ENCODE assay signal across 8 cellular contexts in genomic region chr1:113930499-113931161, GRCh38. TPM values are rescaled to one million over a fixed set of nuclear protein-coding genes. Genes with fewer than 3 reads are reported as not detected.
A peak's percentile ranks its signal among the peaks of the same experiment; 100 is the strongest.
DNase-seq lines count a peak whose midpoint lies in the region; ATAC-seq lines count a peak whose summit lies in the region.

No MANE protein-coding gene starts in this region.

- H3K4me3 Mint-ChIP-seq in activated CD4-positive, alpha-beta T cell treated with anti-CD3 and anti-CD28 coated beads for 36 hours = peak overlapping the region; percentile 84
- peak overlapping the region; percentile 97 for H3K4me3 Mint-ChIP-seq in dendritic cell treated with granulocyte-macrophage colony-stimulating factor and Interleukin-4, amounts not matched to agents 40 ng/mL and 50 ng/mL, for 4 days
- H3K4me3 Mint-ChIP-seq in stimulated activated naive B cell treated with anti-CD40 and anti-IgM and Interleukin-4, amounts not matched to agents 10 μg/mL and 1 μg/mL and 100 μg/mL, for 72 hours = peak overlapping the region; percentile 98 to 99

- intact Hi-C loops in activated CD4-positive, alpha-beta T cell treated with anti-CD3 and anti-CD28 coated beads for 36 hours (cut with DNase I, micrococcal nuclease) = loop anchor here (1.0 to 5.0 kb wide), 7 partner anchors 10 to 1312 kb away; partner anchors contain the start of genes CAPZA1 (in 1 of the 2), MAGI3 (in 1 of the 2), OLFML3 (in 1 of the 2) and PTPN22 (in 1 of the 2)
- intact Hi-C loops in dendritic cell treated with granulocyte-macrophage colony-stimulating factor and Interleukin-4, amounts not matched to agents 40 ng/mL and 50 ng/mL, for 4 days (cut with micrococcal nuclease) = no loop called here

- peak; percentile 30 for ATAC-seq in GM21723 (IDR thresholded peaks at IDR 0.05; ENCODE audit: unreplicated experiment)
- ATAC-seq in activated CD4-positive, alpha-beta T cell treated with anti-CD3 and anti-CD28 coated beads for 36 hours = peak; percentile 63
- peak; percentile 35 to 44 for ATAC-seq in stimulated activated naive B cell treated with anti-CD40 and anti-IgM and Interleukin-4, amounts not matched to agents 10 μg/mL and 1 μg/mL and 100 μg/mL, for 72 hours (replicated peaks)
- no peak for ATAC-seq in HG03457 (IDR thresholded peaks at IDR 0.05; ENCODE audit: unreplicated experiment)

- CTCF ChIA-PET in activated CD4-positive, alpha-beta T cell treated with anti-CD3 and anti-CD28 coated beads for 36 hours (lab: Charles Lee) = interaction anchor here (0.7 to 13.6 kb wide), 12 partner anchors 9 to 118 kb away, joined by 3 to 155 read pairs (median 4); partner anchors contain the start of genes AP4B1, DCLRE1B and RSBN1

- H3K9ac ChIP-seq in mucosa of rectum (ENCODE audit: low read depth in 1 of 2, low read length in 2 of 2) = peak overlapping the region; percentile 97

- H3K36me3 Mint-ChIP-seq in activated CD4-positive, alpha-beta T cell treated with anti-CD3 and anti-CD28 coated beads for 36 hours (ENCODE audit: low read depth) = peaks cover 17% of the 10 kb centered on the region
- H3K36me3 Mint-ChIP-seq in dendritic cell treated with granulocyte-macrophage colony-stimulating factor and Interleukin-4, amounts not matched to agents 40 ng/mL and 50 ng/mL, for 4 days (ENCODE audit: low read depth) = peaks cover 34% of the 10 kb centered on the region
- H3K36me3 Mint-ChIP-seq in stimulated activated naive B cell treated with anti-CD40 and anti-IgM and Interleukin-4, amounts not matched to agents 10 μg/mL and 1 μg/mL and 100 μg/mL, for 72 hours = peaks cover 8% of the 10 kb centered on the region in 2 donors

- H3K27ac ChIP-seq in mucosa of rectum (ENCODE audit: low read depth in 2 of 2, low read length in 2 of 2) = peak overlapping the region; percentile 97 to 99

- no peaks in the 10 kb centered on the region for H3K36me3 ChIP-seq in mucosa of rectum (ENCODE audit: control insufficient read depth in 2 of 2, insufficient read depth in 2 of 2, low read length in 2 of 2)

- H3K4me1 Mint-ChIP-seq in activated CD4-positive, alpha-beta T cell treated with anti-CD3 and anti-CD28 coated beads for 36 hours = peaks cover 53% of the 10 kb centered on the region
- H3K4me1 Mint-ChIP-seq in dendritic cell treated with granulocyte-macrophage colony-stimulating factor and Interleukin-4, amounts not matched to agents 40 ng/mL and 50 ng/mL, for 4 days (ENCODE audit: low read depth) = peaks cover 63% of the 10 kb centered on the region
- H3K4me1 Mint-ChIP-seq in stimulated activated naive B cell treated with anti-CD40 and anti-IgM and Interleukin-4, amounts not matched to agents 10 μg/mL and 1 μg/mL and 100 μg/mL, for 72 hours = peaks cover 33 to 56% of the 10 kb centered on the region in 2 donors

- DNase-seq in EH (ENCODE audit: low read depth) (peak; percentile 58), LHCN-M2 (ENCODE audit: low read depth) (peak; percentile 64)
- peak; percentile 81 for DNase-seq in activated CD4-positive, alpha-beta T cell treated with anti-CD3 and anti-CD28 coated beads for 36 hours
- DNase-seq in stimulated activated naive B cell treated with anti-CD40 and anti-IgM and Interleukin-4, amounts not matched to agents 10 μg/mL and 1 μg/mL and 100 μg/mL, for 72 hours = peak; percentile 38

- peaks cover 25 to 39% of the 10 kb centered on the region in 2 donors for H3K4me1 ChIP-seq in mucosa of rectum (ENCODE audit: control insufficient read depth in 2 of 2, insufficient read depth in 2 of 2, low read length in 2 of 2)

- H3K27me3 ChIP-seq in mucosa of rectum (ENCODE audit: control insufficient read depth in 2 of 2, insufficient read depth in 2 of 2, low read length in 2 of 2) = no peaks in the 10 kb centered on the region

- peak overlapping the region; percentile 90 for H3K27ac Mint-ChIP-seq in activated CD4-positive, alpha-beta T cell treated with anti-CD3 and anti-CD28 coated beads for 36 hours
- H3K27ac Mint-ChIP-seq in dendritic cell treated with granulocyte-macrophage colony-stimulating factor and Interleukin-4, amounts not matched to agents 40 ng/mL and 50 ng/mL, for 4 days = peak overlapping the region; percentile 98
- H3K27ac Mint-ChIP-seq in stimulated activated naive B cell treated with anti-CD40 and anti-IgM and Interleukin-4, amounts not matched to agents 10 μg/mL and 1 μg/mL and 100 μg/mL, for 72 hours = peak overlapping the region; percentile 96

- H3K9me3 Mint-ChIP-seq in activated CD4-positive, alpha-beta T cell treated with anti-CD3 and anti-CD28 coated beads for 36 hours (ENCODE audit: low read depth) = no peaks in the 10 kb centered on the region
- no peaks in the 10 kb centered on the region for H3K9me3 Mint-ChIP-seq in dendritic cell treated with granulocyte-macrophage colony-stimulating factor and Interleukin-4, amounts not matched to agents 40 ng/mL and 50 ng/mL, for 4 days
- H3K9me3 Mint-ChIP-seq in stimulated activated naive B cell treated with anti-CD40 and anti-IgM and Interleukin-4, amounts not matched to agents 10 μg/mL and 1 μg/mL and 100 μg/mL, for 72 hours = no peaks in the 10 kb centered on the region

- H3K9me3 ChIP-seq in mucosa of rectum (ENCODE audit: control insufficient read depth in 2 of 2, low read length in 2 of 2) = no peaks in the 10 kb centered on the region

- POLR2A ChIA-PET in activated CD4-positive, alpha-beta T cell treated with anti-CD3 and anti-CD28 coated beads for 36 hours (lab: Charles Lee) = interaction anchor here (0.6 to 4.3 kb wide), 12 partner anchors 10 to 171 kb away, joined by 3 to 78 read pairs (median 4); partner anchors contain the start of genes AP4B1, DCLRE1B, PHTF1 and RSBN1

- no peaks in the 10 kb centered on the region for H3K27me3 Mint-ChIP-seq in activated CD4-positive, alpha-beta T cell treated with anti-CD3 and anti-CD28 coated beads for 36 hours
- H3K27me3 Mint-ChIP-seq in dendritic cell treated with granulocyte-macrophage colony-stimulating factor and Interleukin-4, amounts not matched to agents 40 ng/mL and 50 ng/mL, for 4 days = no peaks in the 10 kb centered on the region
- no peaks in the 10 kb centered on the region for H3K27me3 Mint-ChIP-seq in stimulated activated naive B cell treated with anti-CD40 and anti-IgM and Interleukin-4, amounts not matched to agents 10 μg/mL and 1 μg/mL and 100 μg/mL, for 72 hours

- H3K4me3 ChIP-seq in mucosa of rectum (ENCODE audit: low read length in 2 of 2) = peak overlapping the region; percentile 92 to 96

RNA-seq across cellular contexts. Expression of gene HIPK1, which starts 1.5 kb away (rescaled TPM):
- total RNA-seq in LHCN-M2 (2014; rRNA removed) = 28.2 and 40.1 TPM in 2 replicates
- 13.8 TPM for polyA plus RNA-seq in LHCN-M2 (2012)
- total RNA-seq in activated CD4-positive, alpha-beta T cell treated with anti-CD3 and anti-CD28 coated beads for 36 hours = 10 to 100 TPM; 42.2 to 50.3 TPM

RNA-seq across cellular contexts. Expression of gene DCLRE1B, which starts 25.5 kb away (rescaled TPM):
- 16.0 and 18.4 TPM in 2 replicates for total RNA-seq in LHCN-M2 (2014; rRNA removed)
- polyA plus RNA-seq in LHCN-M2 (2012) = 9.2 TPM
- 10 to 100 TPM; 18.2 to 21.8 TPM for total RNA-seq in activated CD4-positive, alpha-beta T cell treated with anti-CD3 and anti-CD28 coated beads for 36 hours

RNA-seq across cellular contexts. Expression of gene AP4B1, which starts 26.0 kb away (rescaled TPM):
- 20.3 and 20.4 TPM in 2 replicates for total RNA-seq in LHCN-M2 (2014; rRNA removed)
- polyA plus RNA-seq in LHCN-M2 (2012) = 11.0 TPM
- total RNA-seq in activated CD4-positive, alpha-beta T cell treated with anti-CD3 and anti-CD28 coated beads for 36 hours = 10 to 100 TPM; 27.7 to 39.2 TPM

RNA-seq across cellular contexts. Expression of gene BCL2L15, which starts 43.2 kb away (rescaled TPM):
- 0.13 and 0.17 TPM in 2 replicates for total RNA-seq in LHCN-M2 (2014; rRNA removed)
- polyA plus RNA-seq in LHCN-M2 (2012) = 0.13 TPM
- total RNA-seq in activated CD4-positive, alpha-beta T cell treated with anti-CD3 and anti-CD28 coated beads for 36 hours = 1 to 10 TPM; 1.1 to 1.3 TPM

RNA-seq across cellular contexts. Expression of gene OLFML3, which starts 48.6 kb away (rescaled TPM):
- 583 and 771 TPM in 2 replicates for total RNA-seq in LHCN-M2 (2014; rRNA removed)
- 549 TPM for polyA plus RNA-seq in LHCN-M2 (2012)
- total RNA-seq in activated CD4-positive, alpha-beta T cell treated with anti-CD3 and anti-CD28 coated beads for 36 hours = under 1 TPM in 1 of 2 experiments, not detected in 1; 0.11 TPM
